In the genomic region with DNA sequence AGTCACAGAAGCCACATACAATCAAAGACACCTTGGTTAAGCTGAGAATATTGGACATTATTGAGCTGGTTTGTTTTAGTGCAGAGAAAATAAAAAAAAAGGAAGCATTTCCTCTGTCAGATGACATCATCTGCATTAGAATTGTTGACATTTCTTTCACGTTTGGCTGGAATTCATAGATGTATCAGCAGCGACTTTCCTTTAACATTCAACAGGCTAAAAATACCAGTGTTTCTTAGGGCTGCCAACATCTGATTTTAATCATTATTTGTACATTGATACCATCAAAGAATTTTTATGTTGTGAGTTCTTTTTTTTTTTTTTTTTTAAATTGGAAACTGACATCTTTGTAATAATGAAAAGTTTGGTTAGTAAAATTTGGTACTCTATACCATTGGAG, we compare ENCODE assay signal across 19 cellular contexts.
A peak's percentile ranks its signal among the peaks of the same experiment; 100 is the strongest.
DNase-seq lines count a peak whose midpoint lies in the region; ATAC-seq and TF ChIP-seq lines count a peak whose summit lies in the region.
"Had no signal": no experiment of that assay in that cellular context is flagged by ENCODE, and none has a peak within 500 bp of the region (broad histone marks: within the 10 kb centered on the region; RNA-seq: fewer than 3 reads in every experiment).

No MANE protein-coding gene starts in this region.

- H3K27me3 ChIP-seq in ACC112 (ENCODE audit: insufficient read depth, low read length) = no peaks in the 10 kb centered on the region

- H3K9me3 ChIP-seq in HEK293 (ENCODE audit: control insufficient read depth, insufficient read depth, low read depth, low read length) = no peaks in the 10 kb centered on the region
- H3K9me3 ChIP-seq: A549, Caco-2 had no signal

- peak overlapping the region; percentile 37 for H2AFZ ChIP-seq in ACC112 (ENCODE audit: low read length, unreplicated experiment)

- H3K79me2 ChIP-seq in ACC112 (ENCODE audit: control insufficient read depth, insufficient read depth, low read length, unreplicated experiment) = no peaks in the 10 kb centered on the region

- no peak for TF ChIP-seq CTCF in HEK293 (tag by site-specific recombination; IDR thresholded peaks at IDR 0.05)

- POLR2A ChIA-PET in HEK293 (lab: Yijun Ruan, JAX) = no interaction called here

- H3K4me1 ChIP-seq in ACC112 (ENCODE audit: control insufficient read depth, insufficient read depth, low read length, unreplicated experiment) (peaks cover 7% of the 10 kb centered on the region), HEK293 (ENCODE audit: control insufficient read depth, insufficient read depth, low read length) (no peaks in the 10 kb centered on the region)
- H3K4me1 ChIP-seq: A549, Caco-2 had no signal

- H3K4me3 ChIP-seq in ACC112 (ENCODE audit: low read depth, low read length) = no peak overlapping the region
- no peak overlapping the region for H3K4me3 ChIP-seq in HEK293 (ENCODE audit: low read depth, low read length)
- H3K4me3 ChIP-seq: A549 had no signal

- DNase-seq in astrocyte of the hippocampus (ENCODE audit: low read depth, low spot score) (peak; percentile 25), hepatic stellate cell (ENCODE audit: low spot score) (peak; percentile 13), MV-4-11 (lab: John Stamatoyannopoulos, UW) (no peak), caudate nucleus (lab: John Stamatoyannopoulos, UW) (no peak), NCI-H187 treated with DMSO at 0.1 percent for 48 hours (lab: John Stamatoyannopoulos, UW) (no peak)
- DNase-seq: activated CD4-positive, CD25-positive, alpha-beta regulatory T cell; activated naive CD4-positive, alpha-beta T cell; Caco-2; erythroblast; NCI-H1694; NCI-H526 treated with DMSO at 0.1 percent for 48 hours; stimulated activated naive B cell treated with anti-CD40 and anti-IgM and Interleukin-4, amounts not matched to agents 10 μg/mL and 1 μg/mL and 100 μg/mL, for 72 hours; T-helper 1 cell had no signal

- CTCF ChIA-PET in HEK293 (lab: Yijun Ruan, JAX) = interaction anchor here (0.7 kb wide), 1 partner anchor 1567 kb away, joined by 3 read pairs; no protein-coding TSS in a partner anchor

- H3K36me3 ChIP-seq in ACC112 (ENCODE audit: insufficient read depth, low read length) (no peaks in the 10 kb centered on the region), HEK293 (ENCODE audit: control insufficient read depth in 2 of 2, insufficient read depth in 1 of 2, low read length in 2 of 2) (no peaks in the 10 kb centered on the region)

- ATAC-seq in GM21360 (IDR thresholded peaks at IDR 0.05; ENCODE audit: unreplicated experiment) = no peak
- ATAC-seq: A549; sciatic nerve; stimulated activated naive B cell treated with anti-CD40 and anti-IgM and Interleukin-4, amounts not matched to agents 10 μg/mL and 1 μg/mL and 100 μg/mL, for 72 hours had no signal

- H3K27ac ChIP-seq in ACC112 (ENCODE audit: low read depth, low read length) (no peak overlapping the region), HEK293 (ENCODE audit: extremely low read depth, low read depth, low read length) (no peak overlapping the region), caudate nucleus (ENCODE audit: low read depth, low read length) (no peak overlapping the region)
- H3K27ac ChIP-seq: A549, KMS-11 had no signal

TF ChIP-seq in HEK293, 187 proteins besides CTCF, POLR2A, EP300 and RAD21:
- TF ChIP-seq SCRT2 (tag by site-specific recombination; IDR thresholded peaks at IDR 0.05) = 0 out of 2 replicates have a peak, but pooled peaks have one; percentile 37
- TF ChIP-seq, protein P1, sequence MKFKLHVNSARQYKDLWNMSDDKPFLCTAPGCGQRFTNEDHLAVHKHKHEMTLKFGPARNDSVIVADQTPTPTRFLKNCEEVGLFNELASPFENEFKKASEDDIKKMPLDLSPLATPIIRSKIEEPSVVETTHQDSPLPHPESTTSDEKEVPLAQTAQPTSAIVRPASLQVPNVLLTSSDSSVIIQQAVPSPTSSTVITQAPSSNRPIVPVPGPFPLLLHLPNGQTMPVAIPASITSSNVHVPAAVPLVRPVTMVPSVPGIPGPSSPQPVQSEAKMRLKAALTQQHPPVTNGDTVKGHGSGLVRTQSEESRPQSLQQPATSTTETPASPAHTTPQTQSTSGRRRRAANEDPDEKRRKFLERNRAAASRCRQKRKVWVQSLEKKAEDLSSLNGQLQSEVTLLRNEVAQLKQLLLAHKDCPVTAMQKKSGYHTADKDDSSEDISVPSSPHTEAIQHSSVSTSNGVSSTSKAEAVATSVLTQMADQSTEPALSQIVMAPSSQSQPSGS (tag by site-specific recombination; IDR thresholded peaks at IDR 0.05; ENCODE audit: low read depth) = peak; percentile 81
- TF ChIP-seq ZBTB48 (tag by site-specific recombination; IDR thresholded peaks at IDR 0.05) = no peak
TF ChIP-seq in HEK293: peak in this region for 2.

Comparison
In these comparisons a context has a peak if more than half of its experiments do, and no peak if none do; other contexts are left out.
1. DNase-seq: peak in astrocyte of the hippocampus (single experiment) and hepatic stellate cell (single experiment); none in MV-4-11 (single experiment), caudate nucleus (0 of 61) and NCI-H187 treated with DMSO at 0.1 percent for 48 hours (single experiment).